Comparison of ENCODE assay signal across 1 cellular context in genomic region chr1:11031624-11032262, GRCh38.
TF ChIP-seq lines count a peak whose summit lies in the region.

No MANE protein-coding gene starts in this region.

TF ChIP-seq in HepG2, 621 proteins besides CTCF, POLR2A, EP300 and RAD21:
- TF ChIP-seq POLR2G (IDR thresholded peaks at IDR 0.05; ENCODE audit: low read depth, low read length) (0 out of 2 replicates have a peak, but pooled peaks have one; percentile 28), ZNF770 (CRISPR knock-in tag; IDR thresholded peaks at IDR 0.05) (0 out of 2 replicates have a peak, but pooled peaks have one; percentile 28), GLMP (CRISPR knock-in tag; IDR thresholded peaks at IDR 0.05; ENCODE audit: borderline replicate concordance) (no peak), ZNF121 (CRISPR knock-in tag; IDR thresholded peaks at IDR 0.05) (0 out of 2 replicates have a peak, but pooled peaks have one; percentile 53)
